In genomic region chr11:16812274-16812673, GRCh38 we compare ENCODE assay signal across 20 cellular contexts.
A peak's percentile ranks its signal among the peaks of the same experiment; 100 is the strongest.
DNase-seq lines count a peak whose midpoint lies in the region; ATAC-seq and TF ChIP-seq lines count a peak whose summit lies in the region.
"Had no signal": no experiment of that assay in that cellular context is flagged by ENCODE, and none has a peak within 500 bp of the region (broad histone marks: within the 10 kb centered on the region; RNA-seq: fewer than 3 reads in every experiment).

No MANE protein-coding gene starts in this region.

- H3K27me3 ChIP-seq in HUES48 (ENCODE audit: control insufficient read depth, insufficient read depth, low read length) (no peaks in the 10 kb centered on the region), layer of hippocampus (ENCODE audit: control insufficient read depth, insufficient read depth, low read length) (no peaks in the 10 kb centered on the region), spleen (replicated peaks in 1 of 7) (no peaks in the 10 kb centered on the region)
- H3K27me3 ChIP-seq: colonic mucosa, right atrium auricular region, upper lobe of left lung had no signal

- H3K9me3 ChIP-seq in HUES48 (ENCODE audit: control insufficient read depth, insufficient read depth, low read length) (no peaks in the 10 kb centered on the region), spleen (no peaks in the 10 kb centered on the region)
- H3K9me3 ChIP-seq: colonic mucosa, right atrium auricular region, upper lobe of left lung had no signal

- H3K27ac ChIP-seq in HUES48 (ENCODE audit: low read depth, low read length) (peak overlapping the region; percentile 71), layer of hippocampus (ENCODE audit: low read depth, low read length) (peak overlapping the region; percentile 54), spleen (no peak overlapping the region)
- H3K27ac ChIP-seq: colonic mucosa, right atrium auricular region, upper lobe of left lung had no signal

- H3K4me3 ChIP-seq in HUES48 (ENCODE audit: low read depth, low read length) = no peak overlapping the region
- H3K4me3 ChIP-seq in spleen = no peak overlapping the region
- H3K4me3 ChIP-seq: colonic mucosa, right atrium auricular region, upper lobe of left lung had no signal

- TF ChIP-seq CTCF in spleen (IDR thresholded peaks at IDR 0.05 in 8 of 11, conservative IDR thresholded peaks at IDR 0.05 in 3 of 11) = no peak

- WGBS in spleen, 5 donors = 63 to 94% (median 91%) methylated on average over 5 of the region's 5 CpGs

- no peak for TF ChIP-seq POLR2A in spleen (IDR thresholded peaks at IDR 0.05)

- ATAC-seq in HG02970 (IDR thresholded peaks at IDR 0.05; ENCODE audit: low FRiP score, unreplicated experiment) = no peak
- ATAC-seq: left lobe of liver; stimulated activated naive CD8-positive, alpha-beta T cell treated with anti-CD3 and anti-CD28 coated beads, Interleukin-15, Interleukin-2, amounts not matched to agents 100 U/mL and 50 U/mL, for 24 hours had no signal

- DNase-seq in astrocyte of the hippocampus (ENCODE audit: low read depth, low spot score) (peak; percentile 44), spleen (peak; percentile 34), NCI-H1694 (lab: John Stamatoyannopoulos, UW) (no peak), AG08395 (ENCODE audit: low spot score) (no peak)
- DNase-seq: activated CD4-positive, alpha-beta memory T cell treated with anti-CD3 and anti-CD28 coated beads for 36 hours; activated naive CD4-positive, alpha-beta T cell treated with anti-CD3 and anti-CD28 coated beads, Interleukin-2, amount 10 ng/mL, durations not matched to agents 7 days and 5 days; activated T-cell treated with anti-CD3 and anti-CD28 coated beads for 4 hours; aorta; colonic mucosa; Kasumi-1; NCI-H1092 treated with DMSO at 0.1 percent for 48 hours; NCI-H526 treated with DMSO at 0.1 percent for 48 hours; SIG-M5; stimulated activated naive CD8-positive, alpha-beta T cell treated with anti-CD3 and anti-CD28 coated beads, Interleukin-15, Interleukin-2, amounts not matched to agents 100 U/mL and 50 U/mL, for 24 hours; upper lobe of left lung had no signal

- no peak overlapping the region for H3K9ac ChIP-seq in HUES48 (ENCODE audit: low read depth, low read length)

- H3K36me3 ChIP-seq in HUES48 (ENCODE audit: control insufficient read depth, insufficient read depth, low read length) = peaks cover 38% of the 10 kb centered on the region; the same call in 1 of the 2 replicates
- no peaks in the 10 kb centered on the region for H3K36me3 ChIP-seq in spleen
- H3K36me3 ChIP-seq: colonic mucosa had no signal

- H3K4me1 ChIP-seq in HUES48 (ENCODE audit: control insufficient read depth, insufficient read depth, low read length) (peaks cover 4% of the 10 kb centered on the region; the same call in 1 of the 2 replicates), spleen (peaks cover 0 to 64% (median 17%) of the 10 kb centered on the region in 6 donors)
- H3K4me1 ChIP-seq: colonic mucosa had no signal

- intact Hi-C loops in spleen (cut with DNase I; ENCODE audit: low total_unique reads) = no loop called here

Comparison
In these comparisons a context has a peak if more than half of its experiments do, and no peak if none do; other contexts are left out.
1. H3K27ac ChIP-seq: peak in HUES48 (single experiment) and layer of hippocampus (single experiment); none in spleen (0 of 8).
2. DNase-seq: peak in astrocyte of the hippocampus (single experiment) and spleen (single experiment); none in NCI-H1694 (single experiment) and AG08395 (single experiment).